In the genomic region with DNA sequence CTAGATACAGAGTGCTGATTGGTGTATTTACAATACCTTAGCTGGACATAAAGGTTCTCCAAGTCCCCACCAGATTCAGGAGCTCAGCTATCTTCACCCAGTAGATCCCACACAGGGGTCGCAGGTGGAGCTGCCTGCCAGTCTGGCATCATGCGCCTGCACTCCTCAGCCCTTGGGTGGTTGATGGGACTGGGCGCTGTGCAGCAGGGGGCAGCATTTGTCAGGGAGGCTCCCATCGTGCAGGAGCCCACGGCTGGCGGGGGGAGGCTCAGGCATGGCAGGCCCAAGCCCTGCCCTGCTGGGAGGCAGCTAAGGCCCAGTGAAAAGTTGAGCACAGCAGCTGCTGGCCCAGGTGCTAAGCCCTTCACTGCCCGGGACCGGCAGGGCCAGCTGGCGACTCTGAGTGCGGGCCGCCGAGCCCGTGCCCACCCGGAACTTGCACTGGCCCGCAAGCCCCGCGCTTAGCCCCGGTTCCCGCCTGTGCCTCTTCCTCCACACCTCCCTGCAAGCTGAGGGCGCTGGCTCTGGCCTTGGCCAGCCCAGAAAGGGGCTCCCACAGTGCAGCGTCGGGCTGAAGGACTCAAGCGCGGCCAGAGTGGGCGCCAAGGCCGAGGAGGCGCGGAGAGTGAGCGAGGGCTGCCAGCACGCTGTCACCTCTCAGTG, we compare ENCODE assay signal across 1 cellular context.
TF ChIP-seq lines count a peak whose summit lies in the region.

No MANE protein-coding gene starts in this region.

TF ChIP-seq in H1, 55 proteins besides CTCF, POLR2A, EP300 and RAD21:
- TF ChIP-seq USF2 (IDR thresholded peaks at IDR 0.05; ENCODE audit: low read length) = no peak
- TF ChIP-seq, protein P1, sequence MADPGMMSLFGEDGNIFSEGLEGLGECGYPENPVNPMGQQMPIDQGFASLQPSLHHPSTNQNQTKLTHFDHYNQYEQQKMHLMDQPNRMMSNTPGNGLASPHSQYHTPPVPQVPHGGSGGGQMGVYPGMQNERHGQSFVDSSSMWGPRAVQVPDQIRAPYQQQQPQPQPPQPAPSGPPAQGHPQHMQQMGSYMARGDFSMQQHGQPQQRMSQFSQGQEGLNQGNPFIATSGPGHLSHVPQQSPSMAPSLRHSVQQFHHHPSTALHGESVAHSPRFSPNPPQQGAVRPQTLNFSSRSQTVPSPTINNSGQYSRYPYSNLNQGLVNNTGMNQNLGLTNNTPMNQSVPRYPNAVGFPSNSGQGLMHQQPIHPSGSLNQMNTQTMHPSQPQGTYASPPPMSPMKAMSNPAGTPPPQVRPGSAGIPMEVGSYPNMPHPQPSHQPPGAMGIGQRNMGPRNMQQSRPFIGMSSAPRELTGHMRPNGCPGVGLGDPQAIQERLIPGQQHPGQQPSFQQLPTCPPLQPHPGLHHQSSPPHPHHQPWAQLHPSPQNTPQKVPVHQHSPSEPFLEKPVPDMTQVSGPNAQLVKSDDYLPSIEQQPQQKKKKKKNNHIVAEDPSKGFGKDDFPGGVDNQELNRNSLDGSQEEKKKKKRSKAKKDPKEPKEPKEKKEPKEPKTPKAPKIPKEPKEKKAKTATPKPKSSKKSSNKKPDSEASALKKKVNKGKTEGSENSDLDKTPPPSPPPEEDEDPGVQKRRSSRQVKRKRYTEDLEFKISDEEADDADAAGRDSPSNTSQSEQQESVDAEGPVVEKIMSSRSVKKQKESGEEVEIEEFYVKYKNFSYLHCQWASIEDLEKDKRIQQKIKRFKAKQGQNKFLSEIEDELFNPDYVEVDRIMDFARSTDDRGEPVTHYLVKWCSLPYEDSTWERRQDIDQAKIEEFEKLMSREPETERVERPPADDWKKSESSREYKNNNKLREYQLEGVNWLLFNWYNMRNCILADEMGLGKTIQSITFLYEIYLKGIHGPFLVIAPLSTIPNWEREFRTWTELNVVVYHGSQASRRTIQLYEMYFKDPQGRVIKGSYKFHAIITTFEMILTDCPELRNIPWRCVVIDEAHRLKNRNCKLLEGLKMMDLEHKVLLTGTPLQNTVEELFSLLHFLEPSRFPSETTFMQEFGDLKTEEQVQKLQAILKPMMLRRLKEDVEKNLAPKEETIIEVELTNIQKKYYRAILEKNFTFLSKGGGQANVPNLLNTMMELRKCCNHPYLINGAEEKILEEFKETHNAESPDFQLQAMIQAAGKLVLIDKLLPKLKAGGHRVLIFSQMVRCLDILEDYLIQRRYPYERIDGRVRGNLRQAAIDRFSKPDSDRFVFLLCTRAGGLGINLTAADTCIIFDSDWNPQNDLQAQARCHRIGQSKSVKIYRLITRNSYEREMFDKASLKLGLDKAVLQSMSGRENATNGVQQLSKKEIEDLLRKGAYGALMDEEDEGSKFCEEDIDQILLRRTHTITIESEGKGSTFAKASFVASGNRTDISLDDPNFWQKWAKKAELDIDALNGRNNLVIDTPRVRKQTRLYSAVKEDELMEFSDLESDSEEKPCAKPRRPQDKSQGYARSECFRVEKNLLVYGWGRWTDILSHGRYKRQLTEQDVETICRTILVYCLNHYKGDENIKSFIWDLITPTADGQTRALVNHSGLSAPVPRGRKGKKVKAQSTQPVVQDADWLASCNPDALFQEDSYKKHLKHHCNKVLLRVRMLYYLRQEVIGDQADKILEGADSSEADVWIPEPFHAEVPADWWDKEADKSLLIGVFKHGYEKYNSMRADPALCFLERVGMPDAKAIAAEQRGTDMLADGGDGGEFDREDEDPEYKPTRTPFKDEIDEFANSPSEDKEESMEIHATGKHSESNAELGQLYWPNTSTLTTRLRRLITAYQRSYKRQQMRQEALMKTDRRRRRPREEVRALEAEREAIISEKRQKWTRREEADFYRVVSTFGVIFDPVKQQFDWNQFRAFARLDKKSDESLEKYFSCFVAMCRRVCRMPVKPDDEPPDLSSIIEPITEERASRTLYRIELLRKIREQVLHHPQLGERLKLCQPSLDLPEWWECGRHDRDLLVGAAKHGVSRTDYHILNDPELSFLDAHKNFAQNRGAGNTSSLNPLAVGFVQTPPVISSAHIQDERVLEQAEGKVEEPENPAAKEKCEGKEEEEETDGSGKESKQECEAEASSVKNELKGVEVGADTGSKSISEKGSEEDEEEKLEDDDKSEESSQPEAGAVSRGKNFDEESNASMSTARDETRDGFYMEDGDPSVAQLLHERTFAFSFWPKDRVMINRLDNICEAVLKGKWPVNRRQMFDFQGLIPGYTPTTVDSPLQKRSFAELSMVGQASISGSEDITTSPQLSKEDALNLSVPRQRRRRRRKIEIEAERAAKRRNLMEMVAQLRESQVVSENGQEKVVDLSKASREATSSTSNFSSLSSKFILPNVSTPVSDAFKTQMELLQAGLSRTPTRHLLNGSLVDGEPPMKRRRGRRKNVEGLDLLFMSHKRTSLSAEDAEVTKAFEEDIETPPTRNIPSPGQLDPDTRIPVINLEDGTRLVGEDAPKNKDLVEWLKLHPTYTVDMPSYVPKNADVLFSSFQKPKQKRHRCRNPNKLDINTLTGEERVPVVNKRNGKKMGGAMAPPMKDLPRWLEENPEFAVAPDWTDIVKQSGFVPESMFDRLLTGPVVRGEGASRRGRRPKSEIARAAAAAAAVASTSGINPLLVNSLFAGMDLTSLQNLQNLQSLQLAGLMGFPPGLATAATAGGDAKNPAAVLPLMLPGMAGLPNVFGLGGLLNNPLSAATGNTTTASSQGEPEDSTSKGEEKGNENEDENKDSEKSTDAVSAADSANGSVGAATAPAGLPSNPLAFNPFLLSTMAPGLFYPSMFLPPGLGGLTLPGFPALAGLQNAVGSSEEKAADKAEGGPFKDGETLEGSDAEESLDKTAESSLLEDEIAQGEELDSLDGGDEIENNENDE (IDR thresholded peaks at IDR 0.05; ENCODE audit: insufficient replicate concordance, low read length) = no peak
- no peak for TF ChIP-seq HDAC2 (IDR thresholded peaks at IDR 0.05; ENCODE audit: borderline replicate concordance in 1 of 2, low read depth in 2 of 2, low read length in 2 of 2)
- TF ChIP-seq POLR2AphosphoS5 (IDR thresholded peaks at IDR 0.05; ENCODE audit: low read depth, low read length) = no peak
- no peak for TF ChIP-seq SIN3A (conservative IDR thresholded peaks at IDR 0.05 in 1 of 2, IDR thresholded peaks at IDR 0.05 in 1 of 2; ENCODE audit: low read depth in 1 of 2, low read length in 2 of 2)
TF ChIP-seq in H1: peak in this region for 0.
